ENCODE assay signal across 15 cellular contexts in the genomic region with DNA sequence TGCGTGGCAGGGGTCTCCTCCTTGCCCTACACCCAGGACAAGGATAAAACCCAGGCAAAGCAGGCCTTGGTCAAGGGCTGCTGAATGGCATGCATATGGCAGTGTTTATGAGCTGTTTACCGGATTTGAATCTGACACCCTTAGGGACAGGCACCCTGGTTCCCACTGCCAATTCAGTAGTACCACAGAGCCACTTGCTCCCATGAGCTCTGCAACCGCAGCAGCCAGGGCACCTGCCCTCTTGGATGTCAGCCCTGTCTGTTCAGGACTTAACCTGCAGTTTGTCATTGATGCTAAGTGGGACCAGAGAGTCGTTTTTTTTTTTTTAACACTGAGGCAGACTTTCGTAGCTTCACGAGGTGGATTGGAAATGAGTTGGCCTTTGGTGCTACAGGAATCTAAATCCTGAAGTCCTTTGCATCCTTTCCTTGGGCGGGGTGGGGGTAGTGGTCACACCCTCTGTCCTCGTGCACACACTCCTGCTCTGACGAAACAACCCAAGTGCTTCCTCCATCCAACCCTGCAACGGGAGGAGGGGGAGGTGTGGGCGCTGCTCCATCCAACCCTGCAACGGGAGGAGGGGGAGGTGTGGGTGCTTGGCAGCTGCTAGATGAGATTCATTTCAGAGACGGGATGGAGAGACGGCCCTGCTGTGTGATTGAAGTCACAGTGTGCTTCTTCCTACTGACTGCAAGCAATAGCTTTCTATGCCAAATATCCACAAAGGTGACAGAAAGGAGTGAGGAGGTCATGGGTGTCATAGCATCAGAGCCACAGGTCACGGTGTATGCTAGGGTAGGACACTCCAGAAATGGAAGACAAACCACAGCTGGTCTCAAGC.
A peak's percentile ranks its signal among the peaks of the same experiment; 100 is the strongest.
DNase-seq lines count a peak whose midpoint lies in the region; ATAC-seq and TF ChIP-seq lines count a peak whose summit lies in the region.
"Had no signal": no experiment of that assay in that cellular context is flagged by ENCODE, and none has a peak within 500 bp of the region (broad histone marks: within the 10 kb centered on the region; RNA-seq: fewer than 3 reads in every experiment).

No MANE protein-coding gene starts in this region.

- no peaks in the 10 kb centered on the region for H3K27me3 ChIP-seq in BLaER1 treated with 17β-estradiol and CSF1 and Interleukin-3, amounts not matched to agents 10 nM and 100 nM
- H3K27me3 ChIP-seq in lower lobe of right lung (ENCODE audit: low read depth): no peaks in the 10 kb centered on the region
- no peaks in the 10 kb centered on the region for H3K27me3 ChIP-seq in tibial nerve
- H3K27me3 ChIP-seq: colonic mucosa had no signal

- TF ChIP-seq CTCF in lower lobe of right lung (IDR thresholded peaks at IDR 0.05) (no peak), tibial nerve (IDR thresholded peaks at IDR 0.05) (no peak)

- intact Hi-C loops in lower lobe of right lung (cut with DNase I): no loop called here

- H3K4me3 ChIP-seq in BLaER1 treated with 17β-estradiol and CSF1 and Interleukin-3, amounts not matched to agents 10 nM and 100 nM: peak overlapping the region in 1 of 10 experiments; percentile 17; a peak in 1 of 20 replicates
- H3K4me3 ChIP-seq in lower lobe of right lung (no peak overlapping the region), tibial nerve (no peak overlapping the region)
- H3K4me3 ChIP-seq: colonic mucosa, mucosa of descending colon, prostate gland had no signal

- H3K9me3 ChIP-seq in BLaER1 treated with 17β-estradiol and CSF1 and Interleukin-3, amounts not matched to agents 10 nM and 100 nM (replicated peaks in 1 of 11): peaks cover under 1 to 8% (median 4%) of the 10 kb centered on the region in 11 experiments; a peak in 13 of 22 replicates
- H3K9me3 ChIP-seq in lower lobe of right lung (no peaks in the 10 kb centered on the region), tibial nerve (peaks cover 0 to 3% (median 0%) of the 10 kb centered on the region in 4 donors)
- H3K9me3 ChIP-seq: colonic mucosa, mucosa of descending colon, prostate gland had no signal

- peak overlapping the region in 6 of 11 experiments; percentile 36 to 62 (median 53); a peak in 10 of 22 replicates for H3K27ac ChIP-seq in BLaER1 treated with 17β-estradiol and CSF1 and Interleukin-3, amounts not matched to agents 10 nM and 100 nM
- H3K27ac ChIP-seq in lower lobe of right lung (no peak overlapping the region), tibial nerve (no peak overlapping the region)
- H3K27ac ChIP-seq: colonic mucosa had no signal

- H4K20me1 ChIP-seq in BLaER1 treated with 17β-estradiol and CSF1 and Interleukin-3, amounts not matched to agents 10 nM and 100 nM: no peaks in the 10 kb centered on the region

- DNase-seq in NCI-H1436 treated with DMSO at 0.1 percent for 48 hours (lab: John Stamatoyannopoulos, UW) (peak; percentile 54), SHP77 treated with DMSO at 0.1 percent for 48 hours (lab: John Stamatoyannopoulos, UW) (peak; percentile 77), lower lobe of right lung (peak; percentile 78), tibial nerve (ENCODE audit: low spot score in 2 of 2) (no peak), NCI-H2227 treated with DMSO at 0.1 percent for 48 hours (lab: John Stamatoyannopoulos, UW) (no peak)
- DNase-seq: activated T-cell treated with anti-CD3 and anti-CD28 coated beads, Interleukin-2, amount 50 U/mL, for 4 hours; colonic mucosa; EL; mucosa of descending colon; SW 1271 had no signal

- TF ChIP-seq POLR2A in tibial nerve (IDR thresholded peaks at IDR 0.05): no peak

- peaks cover 13 to 79% (median 65%) of the 10 kb centered on the region in 10 experiments for H3K4me1 ChIP-seq in BLaER1 treated with 17β-estradiol and CSF1 and Interleukin-3, amounts not matched to agents 10 nM and 100 nM
- H3K4me1 ChIP-seq in lower lobe of right lung (no peaks in the 10 kb centered on the region), tibial nerve (no peaks in the 10 kb centered on the region)
- H3K4me1 ChIP-seq: colonic mucosa, prostate gland had no signal

- ATAC-seq in lower lobe of right lung (peak; percentile 86 to 93), GM21619 (IDR thresholded peaks at IDR 0.05; ENCODE audit: unreplicated experiment) (no peak), HG02571 (IDR thresholded peaks at IDR 0.05; ENCODE audit: unreplicated experiment) (no peak)
- ATAC-seq: activated CD4-positive, CD25-positive, alpha-beta regulatory T cell treated with anti-CD3 and anti-CD28 coated beads, Interleukin-2, amount 50 U/mL, for 24 hours; activated T-cell treated with anti-CD3 and anti-CD28 coated beads, Interleukin-2, amount 50 U/mL, for 4 hours; mucosa of descending colon had no signal

- 50 to 53% methylated on average over 15 of the region's 15 CpGs for whole genome bisulfite sequencing in tibial nerve, 2 donors

- TF ChIP-seq EP300 in tibial nerve (IDR thresholded peaks at IDR 0.05): no peak

- peak overlapping the region; percentile 50 to 79 (median 73) for H3K4me2 ChIP-seq in BLaER1 treated with 17β-estradiol and CSF1 and Interleukin-3, amounts not matched to agents 10 nM and 100 nM

- no peaks in the 10 kb centered on the region for H3K36me3 ChIP-seq in BLaER1 treated with 17β-estradiol and CSF1 and Interleukin-3, amounts not matched to agents 10 nM and 100 nM
- no peaks in the 10 kb centered on the region for H3K36me3 ChIP-seq in lower lobe of right lung
- peaks cover 0 to 1% (median 0%) of the 10 kb centered on the region in 3 donors for H3K36me3 ChIP-seq in tibial nerve
- H3K36me3 ChIP-seq: colonic mucosa, prostate gland had no signal

- H3K9ac ChIP-seq in BLaER1 treated with 17β-estradiol and CSF1 and Interleukin-3, amounts not matched to agents 10 nM and 100 nM: peak overlapping the region in 7 of 11 experiments; percentile 5 to 53 (median 40); a peak in 7 of 22 replicates

Comparison
In these comparisons a context has a peak if more than half of its experiments do, and no peak if none do; other contexts are left out.
1. H3K27ac ChIP-seq: peak in BLaER1 treated with 17β-estradiol and CSF1 and Interleukin-3, amounts not matched to agents 10 nM and 100 nM (6 of 11); none in lower lobe of right lung (single experiment) and tibial nerve (0 of 4).
2. DNase-seq: peak in NCI-H1436 treated with DMSO at 0.1 percent for 48 hours (single experiment), SHP77 treated with DMSO at 0.1 percent for 48 hours (single experiment) and lower lobe of right lung (single experiment); none in tibial nerve (0 of 2) and NCI-H2227 treated with DMSO at 0.1 percent for 48 hours (single experiment).
3. ATAC-seq: peak in lower lobe of right lung (2 of 2); none in GM21619 (single experiment) and HG02571 (single experiment).